In the genomic region with DNA sequence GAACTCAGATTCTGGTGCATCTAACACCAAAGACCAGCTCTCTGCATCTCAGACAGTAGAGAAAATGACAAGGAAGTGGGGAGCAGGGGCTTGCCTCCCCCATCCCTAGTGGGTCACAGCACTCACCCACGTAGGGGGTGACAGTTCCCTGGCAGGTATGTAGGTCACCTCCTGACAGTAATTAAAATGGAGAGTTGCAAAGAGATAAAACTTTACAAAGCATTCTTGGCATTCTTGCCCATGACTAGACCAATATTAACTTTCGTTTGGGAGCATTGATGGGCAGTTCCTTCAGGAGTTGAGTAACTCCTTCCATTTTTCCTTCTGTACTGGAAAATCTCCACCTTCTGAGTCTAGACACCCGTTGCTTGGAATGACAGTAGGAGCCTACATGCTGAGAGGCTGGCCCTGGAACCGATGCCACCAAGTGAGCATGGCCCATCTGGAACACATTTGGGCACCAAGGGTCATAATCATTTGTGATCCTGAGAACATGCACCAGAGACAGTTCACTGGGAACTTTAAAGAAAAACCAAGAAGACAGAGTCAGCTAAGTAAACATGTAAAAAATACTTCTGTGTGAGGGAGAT, we compare ENCODE assay signal across 22 cellular contexts.
DNase-seq lines count a peak whose midpoint lies in the region; ATAC-seq and TF ChIP-seq lines count a peak whose summit lies in the region.
"Had no signal": no experiment of that assay in that cellular context is flagged by ENCODE, and none has a peak within 500 bp of the region (broad histone marks: within the 10 kb centered on the region; RNA-seq: fewer than 3 reads in every experiment).

No MANE protein-coding gene starts in this region.

- H3K36me3 ChIP-seq in Panc1 (ENCODE audit: control insufficient read depth, insufficient read depth, low read length) (no peaks in the 10 kb centered on the region), upper lobe of right lung (no peaks in the 10 kb centered on the region), MG63 (no peaks in the 10 kb centered on the region)
- H3K36me3 ChIP-seq: BE2C had no signal

- H3K9me3 Mint-ChIP-seq in osteocyte (ENCODE audit: unreplicated experiment), result peaks cover 9% of the 10 kb centered on the region

- POLR2A ChIA-PET in Panc1 (lab: Charles Lee), result no interaction called here

- peaks cover 41% of the 10 kb centered on the region for H3K4me1 Mint-ChIP-seq in osteocyte (ENCODE audit: unreplicated experiment)

- H3K27me3 Mint-ChIP-seq in osteocyte (ENCODE audit: unreplicated experiment), result no peaks in the 10 kb centered on the region

- H3K27me3 ChIP-seq in Panc1 (ENCODE audit: control insufficient read depth, insufficient read depth, low read length) (no peaks in the 10 kb centered on the region), upper lobe of right lung (no peaks in the 10 kb centered on the region), MG63 (no peaks in the 10 kb centered on the region)
- H3K27me3 ChIP-seq: BE2C had no signal

- H3K4me3 ChIP-seq in Panc1 (ENCODE audit: low read depth in 2 of 2, low read length in 2 of 2), result no peak overlapping the region
- H3K4me3 ChIP-seq in upper lobe of right lung, result no peak overlapping the region
- no peak overlapping the region for H3K4me3 ChIP-seq in MG63
- H3K4me3 ChIP-seq: GM12878 had no signal

- in situ Hi-C loops in Panc1 (cut with HindIII; ENCODE audit: low pct_unique_long_range_greater_than_20kb, low sequenced_read_pairs), result no loop called here

- H3K4me1 ChIP-seq in Panc1 (ENCODE audit: control insufficient read depth, insufficient read depth, low read length), result peaks cover 11% of the 10 kb centered on the region; the same call in 1 of the 2 replicates
- no peaks in the 10 kb centered on the region for H3K4me1 ChIP-seq in upper lobe of right lung
- H3K4me1 ChIP-seq: BE2C had no signal

- H3K4me3 Mint-ChIP-seq in osteocyte (ENCODE audit: unreplicated experiment), result peak overlapping the region; percentile 1

- H3K27ac ChIP-seq in Panc1 (ENCODE audit: low read length) (no peak overlapping the region), upper lobe of right lung (no peak overlapping the region)

- H3K9me3 ChIP-seq in Panc1 (ENCODE audit: control insufficient read depth, insufficient read depth, low read depth, low read length), result no peaks in the 10 kb centered on the region
- H3K9me3 ChIP-seq in upper lobe of right lung, result no peaks in the 10 kb centered on the region
- peaks cover 4% of the 10 kb centered on the region for H3K9me3 ChIP-seq in MG63
- H3K9me3 ChIP-seq: BE2C had no signal

- BruUV-seq in Panc1 (replicated peaks; lab: Mats Ljungman, UMichigan), result no TSS peak

- peak; percentile 45; the same call in 1 of the 2 replicates for ATAC-seq in Panc1
- ATAC-seq in upper lobe of right lung, result no peak
- ATAC-seq: GM12878 had no signal

- CTCF ChIA-PET in Panc1 (lab: Charles Lee), result no interaction called here

- intact Hi-C loops in Panc1 (cut with micrococcal nuclease; ENCODE audit: unreplicated experiment), result no loop called here
- intact Hi-C loops in upper lobe of right lung (cut with DNase I), result no loop called here

- no peaks in the 10 kb centered on the region for H3K36me3 Mint-ChIP-seq in osteocyte (ENCODE audit: unreplicated experiment)

- TF ChIP-seq CTCF in Panc1 (IDR thresholded peaks at IDR 0.05), result no peak
- no peak for TF ChIP-seq CTCF in osteocyte (IDR thresholded peaks at IDR 0.05)
- TF ChIP-seq CTCF in upper lobe of right lung (IDR thresholded peaks at IDR 0.05), result no peak

- DNase-seq in A172 (ENCODE audit: low spot score), result peak; percentile 18
- DNase-seq in EH (ENCODE audit: low read depth), result peak; percentile 54
- no peak for DNase-seq in Panc1 (ENCODE audit: low read depth, low spot score)
- no peak for DNase-seq in osteocyte (ENCODE audit: extremely low spot score, unreplicated experiment)
- DNase-seq in upper lobe of right lung, result no peak
- no peak for DNase-seq in HT-29 (ENCODE audit: low spot score)
- no peak for DNase-seq in MG63
- DNase-seq: BE2C, DMS 273 treated with DMSO at 0.1 percent for 48 hours, DMS79 treated with DMSO at 0.1 percent for 48 hours, GOT3, HCEC 1CT, IMR-90, NCI-H1417, NCI-H1694 treated with DMSO at 0.1 percent for 48 hours, NCI-H2081 treated with DMSO at 0.1 percent for 48 hours, NCI-H2171 treated with DMSO at 0.1 percent for 48 hours, NCI-H526 treated with DMSO at 0.1 percent for 48 hours, RPMI8226, SHP77, T-helper 1 cell had no signal

- H3K27ac Mint-ChIP-seq in osteocyte (ENCODE audit: unreplicated experiment), result peak overlapping the region; percentile 85

Comparison
In these comparisons a context has a peak if more than half of its experiments do, and no peak if none do; other contexts are left out.
1. DNase-seq: peak in A172 (single experiment) and EH (single experiment); none in Panc1 (single experiment), osteocyte (single experiment), upper lobe of right lung (single experiment), HT-29 (single experiment) and MG63 (single experiment).